10 cellular contexts compared by ENCODE assay signal in genomic region chr18:44759925-44760342, GRCh38.
DNase-seq lines count a peak whose midpoint lies in the region; ATAC-seq, FAIRE-seq and TF ChIP-seq lines count a peak whose summit lies in the region.
"Had no signal": no experiment of that assay in that cellular context is flagged by ENCODE, and none has a peak within 500 bp of the region (broad histone marks: within the 10 kb centered on the region; RNA-seq: fewer than 3 reads in every experiment).

No MANE protein-coding gene starts in this region.

- H3K4me1 Mint-ChIP-seq in CD4-positive, CD25-positive, alpha-beta regulatory T cell, result peaks cover 17 to 25% (median 21%) of the 10 kb centered on the region in 4 donors
- peaks cover 8% of the 10 kb centered on the region for H3K4me1 Mint-ChIP-seq in GM23338

- peaks cover 3% of the 10 kb centered on the region for H3K36me3 Mint-ChIP-seq in CD4-positive, CD25-positive, alpha-beta regulatory T cell
- H3K36me3 Mint-ChIP-seq in GM23338 (ENCODE audit: low read depth), result no peaks in the 10 kb centered on the region

- peaks cover 0 to 3% (median 0%) of the 10 kb centered on the region in 7 donors for H3K9me3 Mint-ChIP-seq in CD4-positive, CD25-positive, alpha-beta regulatory T cell
- H3K9me3 Mint-ChIP-seq in GM23338, result no peaks in the 10 kb centered on the region

- no peak; a peak in 1 of 4 replicates for TF ChIP-seq EP300 in GM12878 (IDR thresholded peaks at IDR 0.05; ENCODE audit: borderline replicate concordance in 1 of 2, control insufficient read depth in 1 of 2, low read depth in 2 of 2, low read length in 2 of 2)

- no TSS peak for BruUV-seq in GM12878 (replicated peaks; lab: Mats Ljungman, UMichigan)

- TF ChIP-seq CTCF in GM12878 (IDR thresholded peaks at IDR 0.05 in 2 of 3, conservative IDR thresholded peaks at IDR 0.05 in 1 of 3; ENCODE audit: control insufficient read depth in 2 of 3, extremely low read depth in 1 of 3, insufficient read depth in 1 of 3, low read depth in 3 of 3, low read length in 3 of 3) (no peak), GM23338 (conservative IDR thresholded peaks at IDR 0.05; ENCODE audit: low read depth in 2 of 2) (no peak)

- H3K27me3 Mint-ChIP-seq in CD4-positive, CD25-positive, alpha-beta regulatory T cell, result no peaks in the 10 kb centered on the region
- H3K27me3 Mint-ChIP-seq in GM23338 (ENCODE audit: insufficient read depth, low read depth, poor library complexity), result no peaks in the 10 kb centered on the region

- peak overlapping the region; percentile 46 for H3K4me2 ChIP-seq in GM12878 (ENCODE audit: control insufficient read depth, insufficient read depth)
- H3K4me2 ChIP-seq in GM23338, result no peak overlapping the region

- FAIRE-seq in GM12878 (lab: Jason Lieb, UNC), result peak; percentile 35

- peak; percentile 28; the same call in 1 of the 2 replicates for TF ChIP-seq POLR2A in GM12878 (IDR thresholded peaks at IDR 0.05; ENCODE audit: low read depth, low read length)

- intact Hi-C loops in GM12878 (cut with micrococcal nuclease; ENCODE audit: unreplicated experiment), result loop anchor here (1.0 to 2.0 kb wide), 5 partner anchors 35 to 346 kb away; no protein-coding TSS in a partner anchor

- H2AFZ ChIP-seq in GM12878 (ENCODE audit: control insufficient read depth, low read depth, low read length), result peak overlapping the region; percentile 78
- H2AFZ ChIP-seq in GM23338, result no peak overlapping the region

- SMC1A ChIA-PET in GM12878 (lab: Charles Lee; ENCODE audit: uncharacterized antibody, unreplicated experiment), result interaction anchor here (0.7 to 3.7 kb wide), 53 partner anchors 9 to 453 kb away, joined by 3 to 111 read pairs (median 5); partner anchors contain the start of gene SETBP1

- H3K36me3 ChIP-seq in CD4-positive, CD25-positive, alpha-beta regulatory T cell (ENCODE audit: control insufficient read depth, insufficient read depth, low read length), result no peaks in the 10 kb centered on the region
- peaks cover 0 to 2% of the 10 kb centered on the region in 2 experiments; a peak in 1 of 4 replicates for H3K36me3 ChIP-seq in GM12878 (ENCODE audit: control insufficient read depth in 2 of 2, insufficient read depth in 2 of 2, low read length in 1 of 2)
- no peaks in the 10 kb centered on the region for H3K36me3 ChIP-seq in GM23338 (ENCODE audit: insufficient read depth)
- H3K36me3 ChIP-seq: thoracic aorta had no signal

- POLR2A ChIA-PET in GM12878 (lab: Charles Lee), result interaction anchor here (0.8 to 3.2 kb wide), 14 partner anchors 10 to 153 kb away, joined by 3 to 14 read pairs (median 6); partner anchors contain the start of gene SETBP1

- H3F3A ChIP-seq in GM23338 (replicated peaks; ENCODE audit: low read depth), result no peaks in the 10 kb centered on the region

- no peaks in the 10 kb centered on the region for H3K9me3 ChIP-seq in CD4-positive, CD25-positive, alpha-beta regulatory T cell (ENCODE audit: control insufficient read depth in 2 of 2, low read length in 2 of 2)
- no peaks in the 10 kb centered on the region; the same call in 2 of the 3 replicates for H3K9me3 ChIP-seq in GM12878 (replicated peaks; ENCODE audit: control insufficient read depth, insufficient read depth, low read length)
- H3K9me3 ChIP-seq: thoracic aorta had no signal

- peak overlapping the region; percentile 40 to 76 (median 69) for H3K4me3 Mint-ChIP-seq in CD4-positive, CD25-positive, alpha-beta regulatory T cell
- no peak overlapping the region for H3K4me3 Mint-ChIP-seq in GM23338

- H3K9ac ChIP-seq in GM12878 (ENCODE audit: control insufficient read depth, insufficient read depth, low read length), result peak overlapping the region; percentile 79

- WGBS in GM12878 (ENCODE audit: insufficient coverage, insufficient replicate concordance, low lambda C conversion rate, missing lambda C conversion rate), result 0% methylated on average over 1 of the region's 1 CpG

- peak overlapping the region; percentile 81 to 98 (median 82) for H3K27ac Mint-ChIP-seq in CD4-positive, CD25-positive, alpha-beta regulatory T cell
- no peak overlapping the region for H3K27ac Mint-ChIP-seq in GM23338

- H3K79me2 ChIP-seq in GM12878 (ENCODE audit: control insufficient read depth, insufficient read depth, low read length), result no peaks in the 10 kb centered on the region
- no peaks in the 10 kb centered on the region for H3K79me2 ChIP-seq in GM23338 (replicated peaks; ENCODE audit: insufficient read depth)

- H3K27ac ChIP-seq in CD4-positive, CD25-positive, alpha-beta regulatory T cell (ENCODE audit: insufficient read depth, low read length, poor library complexity, severe bottlenecking), result peak overlapping the region; percentile 62
- H3K27ac ChIP-seq in GM12878 (ENCODE audit: control insufficient read depth, insufficient read depth), result peak overlapping the region; percentile 98
- H3K27ac ChIP-seq in GM23338 (ENCODE audit: low read depth), result no peak overlapping the region
- H3K27ac ChIP-seq: thoracic aorta had no signal

- no peak for TF ChIP-seq RAD21 in GM12878 (IDR thresholded peaks at IDR 0.05; ENCODE audit: insufficient read depth, low read depth, low read length)

- RAD21 ChIA-PET in GM12878 (lab: Charles Lee; ENCODE audit: unreplicated experiment), result interaction anchor here (0.7 to 4.4 kb wide), 42 partner anchors 11 to 453 kb away, joined by 3 to 62 read pairs (median 4); partner anchors contain the start of gene SETBP1

- H4K20me1 ChIP-seq in GM12878 (ENCODE audit: control insufficient read depth, insufficient read depth) (no peaks in the 10 kb centered on the region), GM23338 (replicated peaks; ENCODE audit: insufficient read depth) (no peaks in the 10 kb centered on the region)

- 0 out of 2 replicates have a peak, but pooled peaks cover 3% of the 10 kb centered on the region for H3K9me2 ChIP-seq in GM23338 (ENCODE audit: insufficient read depth)

- ATAC-seq in CD4-positive, CD25-positive, alpha-beta regulatory T cell (ENCODE audit: low read depth in 2 of 2), result peak; percentile 37 to 46
- ATAC-seq in GM19438 (IDR thresholded peaks at IDR 0.05; ENCODE audit: low read depth, unreplicated experiment) (peak; percentile 61), HG03354 (IDR thresholded peaks at IDR 0.05; ENCODE audit: poor library complexity, severe bottlenecking, unreplicated experiment) (peak; percentile 61), GM12878 (peak; percentile 72), GM23338 (no peak)

- CTCF ChIA-PET in GM12878 (lab: Yijun Ruan, JAX), result interaction anchor here (0.6 to 2.0 kb wide), 22 partner anchors 9 to 453 kb away, joined by 3 to 22 read pairs (median 4); no protein-coding TSS in a partner anchor

- H3K4me1 ChIP-seq in CD4-positive, CD25-positive, alpha-beta regulatory T cell (ENCODE audit: control insufficient read depth, insufficient read depth, low read length, poor library complexity, severe bottlenecking), result peaks cover 18% of the 10 kb centered on the region
- H3K4me1 ChIP-seq in GM12878 (ENCODE audit: control insufficient read depth, insufficient read depth, low read length) (peaks cover 35% of the 10 kb centered on the region), GM23338 (ENCODE audit: insufficient read depth) (peaks cover 6% of the 10 kb centered on the region; the same call in 1 of the 2 replicates)

- H3K4me3 ChIP-seq in CD4-positive, CD25-positive, alpha-beta regulatory T cell (ENCODE audit: low read depth, low read length), result peak overlapping the region; percentile 79
- H3K4me3 ChIP-seq in GM12878, result no peak overlapping the region
- H3K4me3 ChIP-seq in GM23338, result no peak overlapping the region

- no peaks in the 10 kb centered on the region for H3K27me3 ChIP-seq in CD4-positive, CD25-positive, alpha-beta regulatory T cell (ENCODE audit: control insufficient read depth, insufficient read depth, low read length)
- H3K27me3 ChIP-seq in GM12878 (replicated peaks in 1 of 2; ENCODE audit: control insufficient read depth in 2 of 2, insufficient read depth in 2 of 2, low read length in 1 of 2) (no peaks in the 10 kb centered on the region), GM23338 (ENCODE audit: insufficient read depth) (no peaks in the 10 kb centered on the region)

- in situ Hi-C loops in GM12878 (cut with MboI), result no loop called here

- peak in 1 of 3 donors; percentile 49 for DNase-seq in CD4-positive, CD25-positive, alpha-beta regulatory T cell
- DNase-seq in GM12878 (ENCODE audit: low read depth, low spot score) (peak; percentile 48), NCI-H748 (lab: John Stamatoyannopoulos, UW; ENCODE audit: unreplicated experiment) (no peak), NCI-H128 (lab: John Stamatoyannopoulos, UW; ENCODE audit: unreplicated experiment) (no peak), NCI-H446 treated with DMSO at 0.1 percent for 48 hours (lab: John Stamatoyannopoulos, UW) (no peak), GM23338 (ENCODE audit: low spot score) (no peak)
- DNase-seq: EL had no signal

TF ChIP-seq in GM12878, 131 proteins besides CTCF, POLR2A, EP300 and RAD21 (continues in another document):
- peak; percentile 35; the same call in 1 of the 2 replicates for TF ChIP-seq TAF1 (IDR thresholded peaks at IDR 0.05; ENCODE audit: borderline replicate concordance, low read depth, low read length)

TF ChIP-seq in GM23338, 12 proteins besides CTCF, POLR2A, EP300 and RAD21 (continues in another document):
- TF ChIP-seq EZH2 (IDR thresholded peaks at IDR 0.05; ENCODE audit: low read depth, unreplicated experiment) (no peak), ZNF114 (CRISPR knock-in tag; IDR thresholded peaks at IDR 0.05) (no peak), CREB1 (CRISPR knock-in tag; IDR thresholded peaks at IDR 0.05; ENCODE audit: low read depth) (no peak), JUNB (IDR thresholded peaks at IDR 0.05; ENCODE audit: unreplicated experiment) (no peak)
